In the genomic region with DNA sequence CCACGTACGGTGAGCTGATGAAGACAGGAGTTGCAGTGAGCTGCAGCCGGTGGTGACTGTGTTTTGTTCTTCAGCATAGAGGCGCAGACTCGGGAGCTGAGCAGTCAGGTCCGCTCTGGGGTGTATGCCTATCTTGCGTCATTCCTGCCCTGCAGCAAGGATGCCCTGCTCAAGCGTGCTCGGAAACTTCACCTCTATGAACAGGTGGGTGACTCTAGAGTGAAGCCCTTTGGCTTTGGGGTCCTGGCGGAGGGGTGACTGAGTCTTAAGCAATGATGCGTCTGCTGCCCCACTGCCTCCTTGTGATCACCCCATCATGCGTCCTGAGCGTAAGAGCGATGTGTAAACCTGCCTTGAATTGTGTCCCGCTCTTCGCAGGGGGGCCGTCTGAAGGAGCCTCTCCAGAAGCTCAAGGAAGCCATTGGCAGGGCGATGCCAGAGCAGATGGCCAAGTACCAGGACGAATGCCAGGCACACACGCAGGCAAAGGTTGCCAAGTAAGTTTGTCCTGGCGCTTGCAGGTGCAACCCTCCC, we compare ENCODE assay signal across 17 cellular contexts. TPM values are rescaled to one million over a fixed set of nuclear protein-coding genes. Genes with fewer than 3 reads are reported as not detected.
DNase-seq lines count a peak whose midpoint lies in the region; ATAC-seq and TF ChIP-seq lines count a peak whose summit lies in the region.
"Had no signal": no experiment of that assay in that cellular context is flagged by ENCODE, and none has a peak within 500 bp of the region (broad histone marks: within the 10 kb centered on the region; RNA-seq: fewer than 3 reads in every experiment).

No MANE protein-coding gene starts in this region.

- intact Hi-C loops in posterior vena cava (cut with DNase I) = no loop called here

- TF ChIP-seq CTCF in C4-2B (conservative IDR thresholded peaks at IDR 0.05) = no peak
- TF ChIP-seq CTCF in GM10266 (IDR thresholded peaks at IDR 0.05; ENCODE audit: control insufficient read depth, insufficient read depth, low read depth, missing control alignments) = no peak

- peak overlapping the region; percentile 77 for H3K27ac ChIP-seq in C4-2B
- H3K27ac ChIP-seq: BLaER1, colonic mucosa, neural progenitor cell had no signal

- no peak for ATAC-seq in GM21367 (IDR thresholded peaks at IDR 0.05; ENCODE audit: unreplicated experiment)

- peak; percentile 56 for DNase-seq in NCI-H446 treated with DMSO at 0.1 percent for 48 hours (lab: John Stamatoyannopoulos, UW)
- DNase-seq in globus pallidus (ENCODE audit: low spot score) = peak; percentile 30
- peak; percentile 70 for DNase-seq in posterior vena cava (ENCODE audit: low spot score)
- DNase-seq in GM10266 (ENCODE audit: extremely low spot score) = no peak
- DNase-seq in SIG-M5 treated with dmso at 0.1 percent for 504 hours (lab: John Stamatoyannopoulos, UW; ENCODE audit: unreplicated experiment) = no peak
- no peak for DNase-seq in dermis blood vessel endothelial cell
- DNase-seq: activated CD4-positive, alpha-beta memory T cell treated with anti-CD3 and anti-CD28 coated beads, Interleukin-2, amount 10 ng/mL, durations not matched to agents 7 days and 5 days; colonic mucosa; COR-L47; NCI-H2029 treated with DMSO at 0.1 percent for 48 hours; OCI-M1; stimulated activated CD4-positive, alpha-beta T cell treated with anti-CD3 and anti-CD28 coated beads, Interleukin-1b, Interleukin-23, amount 100 ng/mL, for 48 hours; T-helper 9 cell had no signal

RNA-seq across cellular contexts. Expression of a gene that starts 22.9 kb away (rescaled TPM):
- total RNA-seq in posterior vena cava (10 to 100 TPM; 25.5 to 27.7 TPM), dermis blood vessel endothelial cell (30.1 and 44.6 TPM in 2 replicates)

RNA-seq across cellular contexts. Expression of a gene that starts 23.1 kb away (rescaled TPM):
- total RNA-seq in posterior vena cava (10 to 100 TPM; 72.2 to 72.3 TPM), dermis blood vessel endothelial cell (85.6 and 103 TPM in 2 replicates)

Comparison
In these comparisons a context has a peak if more than half of its experiments do, and no peak if none do; other contexts are left out.
1. DNase-seq: peak in NCI-H446 treated with DMSO at 0.1 percent for 48 hours (single experiment), globus pallidus (single experiment) and posterior vena cava (single experiment); none in GM10266 (single experiment), SIG-M5 treated with dmso at 0.1 percent for 504 hours (single experiment) and dermis blood vessel endothelial cell (single experiment).